Comparison of ENCODE assay signal across 8 cellular contexts in the genomic region with DNA sequence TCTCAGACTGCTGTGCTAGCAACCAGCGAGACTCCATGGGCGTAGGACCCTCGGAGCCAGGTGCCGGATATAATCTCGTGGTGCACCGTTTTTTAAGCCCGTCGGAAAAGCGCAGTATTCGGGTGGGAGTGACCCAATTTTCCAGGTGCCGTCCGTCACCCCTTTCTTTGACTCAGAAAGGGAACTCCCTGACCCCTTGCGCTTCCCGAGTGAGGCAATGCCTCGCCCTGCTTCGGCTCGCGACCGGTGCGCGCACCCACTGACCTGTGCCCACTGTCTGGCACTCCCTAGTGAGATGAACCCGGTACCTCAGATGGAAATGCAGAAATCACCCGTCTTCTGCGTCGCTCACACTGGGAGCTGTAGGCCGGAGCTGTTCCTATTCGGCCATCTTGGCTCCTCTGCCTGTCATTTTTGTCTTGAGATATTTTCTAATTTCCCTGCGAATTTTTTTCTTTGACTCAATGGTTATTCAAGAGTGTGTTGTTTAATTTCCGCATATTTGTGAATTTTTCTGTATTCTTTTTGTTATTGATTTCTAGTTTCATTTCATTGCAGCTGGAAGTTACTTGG.
DNase-seq lines count a peak whose midpoint lies in the region; ATAC-seq, FAIRE-seq and TF ChIP-seq lines count a peak whose summit lies in the region.
"Not testable (repeated sequence)": the region's sequence is repeated elsewhere in the genome, so short reads cannot be mapped to it uniquely, and the experiment has no call there.

No MANE protein-coding gene starts in this region.

- CTCF ChIA-PET in K562 (lab: Yijun Ruan, JAX; ENCODE audit: low intra/inter-chr PET ratio) = not testable (repeated sequence)

- H3K36me3 Mint-ChIP-seq in endothelial cell (ENCODE audit: low read depth, unreplicated experiment) = peaks cover 19% of the 10 kb centered on the region
- peaks cover 16% of the 10 kb centered on the region for H3K36me3 Mint-ChIP-seq in neural crest cell (ENCODE audit: low read depth)
- peaks cover 21% of the 10 kb centered on the region for H3K36me3 Mint-ChIP-seq in progenitor cell of endocrine pancreas (ENCODE audit: insufficient read depth)

- not testable (repeated sequence) for TF ChIP-seq POLR2A in K562 (conservative IDR thresholded peaks at IDR 0.05)

- H3K9me3 ChIP-seq in ES-I3 (ENCODE audit: control insufficient read depth, insufficient read depth, low read length); K562 (replicated peaks; ENCODE audit: control insufficient read depth, insufficient read depth, low read depth, low read length): not testable (repeated sequence)
- peaks cover 17% of the 10 kb centered on the region for H3K9me3 ChIP-seq in NT2/D1 (ENCODE audit: insufficient read depth, low read length)

- H2AFZ ChIP-seq in K562 (ENCODE audit: low read depth, low read length) = peak overlapping the region; percentile 83

- H3K4me2 ChIP-seq in K562 (ENCODE audit: insufficient read depth, low read length) = not testable (repeated sequence)

- H3K27ac Mint-ChIP-seq in endothelial cell (ENCODE audit: unreplicated experiment); progenitor cell of endocrine pancreas: not testable (repeated sequence)
- peak overlapping the region; percentile 96 for H3K27ac Mint-ChIP-seq in neural crest cell (ENCODE audit: unreplicated experiment)

- H3K4me1 Mint-ChIP-seq in endothelial cell (ENCODE audit: unreplicated experiment); progenitor cell of endocrine pancreas (ENCODE audit: low read depth): not testable (repeated sequence)
- H3K4me1 Mint-ChIP-seq in neural crest cell = peaks cover 19% of the 10 kb centered on the region

- 20% methylated on average over 4 of the region's 29 CpGs for WGBS in K562 (ENCODE audit: insufficient coverage, low coverage, missing lambda C conversion rate)

- intact Hi-C loops in K562 (cut with micrococcal nuclease) = not testable (repeated sequence)

- H4K20me1 ChIP-seq in K562 (replicated peaks; ENCODE audit: control insufficient read depth, insufficient read depth, low read length) = not testable (repeated sequence)

- TF ChIP-seq RAD21 in K562 (CRISPR knock-in tag; conservative IDR thresholded peaks at IDR 0.05 in 1 of 2, IDR thresholded peaks at IDR 0.05 in 1 of 2) = not testable (repeated sequence)

- DNase-seq in HT-29 (ENCODE audit: low spot score) (peak; percentile 5), islet precursor cell (peak; percentile 1)
- DNase-seq in NT2/D1 (ENCODE audit: low read depth, low spot score); K562 (ENCODE audit: extremely low read depth in 1 of 4, low spot score in 3 of 4); endothelial cell (ENCODE audit: low spot score); neural crest cell (ENCODE audit: low read depth, low spot score); progenitor cell of endocrine pancreas (ENCODE audit: low spot score, unreplicated experiment): not testable (repeated sequence)

- H3K27me3 ChIP-seq in NT2/D1 (ENCODE audit: insufficient read depth, insufficient read length); K562 (ENCODE audit: control insufficient read depth in 2 of 2, insufficient read depth in 2 of 2, low read length in 2 of 2): not testable (repeated sequence)

- H3K79me2 ChIP-seq in K562 (ENCODE audit: control insufficient read depth, insufficient read depth, low read length) = not testable (repeated sequence)

- H3K36me3 ChIP-seq in ES-I3 (ENCODE audit: insufficient read depth, low read length); NT2/D1 (ENCODE audit: insufficient read depth, insufficient read length, low read length); K562 (ENCODE audit: control insufficient read depth, insufficient read depth, low read length): not testable (repeated sequence)

- TF ChIP-seq CTCF in K562 (IDR thresholded peaks at IDR 0.05 in 2 of 3, conservative IDR thresholded peaks at IDR 0.05 in 1 of 3; ENCODE audit: insufficient read depth in 2 of 3, low read depth in 1 of 3, low read length in 3 of 3); endothelial cell (IDR thresholded peaks at IDR 0.05; ENCODE audit: unreplicated experiment); neural crest cell (conservative IDR thresholded peaks at IDR 0.05); progenitor cell of endocrine pancreas (IDR thresholded peaks at IDR 0.05; ENCODE audit: unreplicated experiment): not testable (repeated sequence)

- H3K27me3 Mint-ChIP-seq in endothelial cell (ENCODE audit: unreplicated experiment); neural crest cell (ENCODE audit: low read depth); progenitor cell of endocrine pancreas: not testable (repeated sequence)

- ATAC-seq in K562 = not testable (repeated sequence)

- H3K9me1 ChIP-seq in K562 (ENCODE audit: control insufficient read depth, insufficient read depth, low read length) = not testable (repeated sequence)

- H3K9me3 Mint-ChIP-seq in endothelial cell (ENCODE audit: unreplicated experiment); neural crest cell; progenitor cell of endocrine pancreas (ENCODE audit: low read depth): not testable (repeated sequence)

- not testable (repeated sequence) for TF ChIP-seq EP300 in K562 (IDR thresholded peaks at IDR 0.05; ENCODE audit: low read length)

- POLR2A ChIA-PET in K562 (lab: Yijun Ruan, JAX) = not testable (repeated sequence)

- FAIRE-seq in K562 (lab: Jason Lieb, UNC) = not testable (repeated sequence)

- H3K4me3 Mint-ChIP-seq in endothelial cell (ENCODE audit: unreplicated experiment) (peak overlapping the region; percentile 63), neural crest cell (peak overlapping the region; percentile 76), progenitor cell of endocrine pancreas (ENCODE audit: low read depth) (peak overlapping the region; percentile 40)

- H3K9ac ChIP-seq in ES-I3 (ENCODE audit: low read depth, low read length) = peak overlapping the region; percentile 32
- H3K9ac ChIP-seq in NT2/D1 (ENCODE audit: insufficient read length, low read depth); K562 (ENCODE audit: insufficient read depth in 1 of 2, low read depth in 2 of 2, low read length in 2 of 2): not testable (repeated sequence)

- not testable (repeated sequence) for H3K4me1 ChIP-seq in ES-I3 (ENCODE audit: insufficient read depth, low read length); NT2/D1 (ENCODE audit: insufficient read depth, insufficient read length); K562 (replicated peaks in 1 of 2; ENCODE audit: control insufficient read depth in 2 of 2, insufficient read depth in 2 of 2, low read length in 2 of 2)

- peak overlapping the region; percentile 27 for H3K4me3 ChIP-seq in NT2/D1 (ENCODE audit: insufficient read length, low read depth)
- H3K4me3 ChIP-seq in K562 = not testable (repeated sequence)

- not testable (repeated sequence) for H3K27ac ChIP-seq in K562 (ENCODE audit: extremely low read depth, low read depth, low read length)

- in situ Hi-C loops in K562 (cut with MboI) = not testable (repeated sequence)

- not testable (repeated sequence) for BruUV-seq in K562 (replicated peaks; lab: Mats Ljungman, UMichigan)

TF ChIP-seq in K562, 482 proteins besides CTCF, POLR2A, EP300 and RAD21 (continues in another document):
- 0 out of 4 replicates have a peak, but pooled peaks of 1 of the 2 experiments have one; percentile 21 for TF ChIP-seq NRF1 (conservative IDR thresholded peaks at IDR 0.05 in 1 of 2, IDR thresholded peaks at IDR 0.05 in 1 of 2)
- peak; percentile 20 for TF ChIP-seq TAF9B (IDR thresholded peaks at IDR 0.05; ENCODE audit: partially characterized antibody)
- 0 out of 2 replicates have a peak, but pooled peaks have one; percentile 23 for TF ChIP-seq ZFX (CRISPR knock-in tag; IDR thresholded peaks at IDR 0.05)
- not testable (repeated sequence) for TF ChIP-seq ATF1 (CRISPR knock-in tag; IDR thresholded peaks at IDR 0.05)
- 0 out of 2 replicates have a peak, but pooled peaks have one; percentile 13 for TF ChIP-seq ATF1 (tag; IDR thresholded peaks at IDR 0.05)
- TF ChIP-seq EHMT2 (IDR thresholded peaks at IDR 0.05) = 0 out of 2 replicates have a peak, but pooled peaks have one; percentile 61
- TF ChIP-seq NFRKB (IDR thresholded peaks at IDR 0.05; ENCODE audit: low read depth) = peak; percentile 42; the same call in 1 of the 2 replicates
